ENCODE assay signal across 31 cellular contexts in genomic region chr3:51271172-51271571, GRCh38.
A peak's percentile ranks its signal among the peaks of the same experiment; 100 is the strongest.
DNase-seq lines count a peak whose midpoint lies in the region; ATAC-seq and TF ChIP-seq lines count a peak whose summit lies in the region.
"Had no signal": no experiment of that assay in that cellular context is flagged by ENCODE, and none has a peak within 500 bp of the region (broad histone marks: within the 10 kb centered on the region; RNA-seq: fewer than 3 reads in every experiment).

No MANE protein-coding gene starts in this region.

- H3K4me1 Mint-ChIP-seq in activated CD4-positive, alpha-beta T cell treated with anti-CD3 and anti-CD28 coated beads, Interleukin-2, amount 10 ng/mL, durations not matched to agents 7 days and 5 days = peaks cover 10% of the 10 kb centered on the region
- H3K4me1 Mint-ChIP-seq in activated CD4-positive, alpha-beta T cell treated with anti-CD3 and anti-CD28 coated beads, Interleukin-2, amount 10 ng/mL, durations not matched to agents 24 days and 14 days = peaks cover 8% of the 10 kb centered on the region
- peaks cover 61% of the 10 kb centered on the region for H3K4me1 Mint-ChIP-seq in activated naive CD8-positive, alpha-beta T cell (ENCODE audit: low read depth)
- peaks cover 8% of the 10 kb centered on the region for H3K4me1 Mint-ChIP-seq in neural progenitor cell

- H3K27me3 ChIP-seq in DND-41 (ENCODE audit: insufficient read depth, low read length, poor library complexity) = peaks cover under 1% of the 10 kb centered on the region
- no peaks in the 10 kb centered on the region for H3K27me3 ChIP-seq in neural progenitor cell
- peaks cover 0 to 10% of the 10 kb centered on the region in 2 donors for H3K27me3 ChIP-seq in left lung
- H3K27me3 ChIP-seq: ascending aorta, cardiac muscle cell, MG63, upper lobe of left lung had no signal

- H2AFZ ChIP-seq in DND-41 (ENCODE audit: low read depth, low read length) = peak overlapping the region; percentile 55
- H2AFZ ChIP-seq in neural progenitor cell (replicated peaks) = no peak overlapping the region
- H2AFZ ChIP-seq: parathyroid adenoma had no signal

- intact Hi-C loops in activated CD4-positive, alpha-beta T cell treated with anti-CD3 and anti-CD28 coated beads, Interleukin-2, amount 10 ng/mL, durations not matched to agents 24 days and 14 days (cut with micrococcal nuclease) = no loop called here
- intact Hi-C loops in left lung (cut with DNase I) = no loop called here

- POLR2A ChIA-PET in activated CD4-positive, alpha-beta T cell treated with anti-CD3 and anti-CD28 coated beads, Interleukin-2, amount 10 ng/mL, durations not matched to agents 7 days and 5 days (lab: Charles Lee) = no interaction called here

- H3F3A ChIP-seq in neural progenitor cell (ENCODE audit: low read depth) = no peaks in the 10 kb centered on the region

- H3K4me2 ChIP-seq in DND-41 (ENCODE audit: insufficient read depth, low read length) (peak overlapping the region; percentile 14; the same call in 1 of the 2 replicates), neural progenitor cell (no peak overlapping the region)

- no peaks in the 10 kb centered on the region for H3K27me3 Mint-ChIP-seq in activated CD4-positive, alpha-beta T cell treated with anti-CD3 and anti-CD28 coated beads, Interleukin-2, amount 10 ng/mL, durations not matched to agents 7 days and 5 days
- no peaks in the 10 kb centered on the region for H3K27me3 Mint-ChIP-seq in activated CD4-positive, alpha-beta T cell treated with anti-CD3 and anti-CD28 coated beads, Interleukin-2, amount 10 ng/mL, durations not matched to agents 24 days and 14 days
- H3K27me3 Mint-ChIP-seq in activated naive CD8-positive, alpha-beta T cell = no peaks in the 10 kb centered on the region
- H3K27me3 Mint-ChIP-seq in neural progenitor cell (ENCODE audit: insufficient read depth, low read depth) = no peaks in the 10 kb centered on the region
- H3K27me3 Mint-ChIP-seq: T-helper 17 cell had no signal

- TF ChIP-seq CTCF in DND-41 (IDR thresholded peaks at IDR 0.05; ENCODE audit: borderline replicate concordance, extremely low read depth, low read length, poor library complexity, severe bottlenecking) = no peak
- no peak for TF ChIP-seq CTCF in neural progenitor cell (IDR thresholded peaks at IDR 0.05)
- TF ChIP-seq CTCF in left lung (IDR thresholded peaks at IDR 0.05) = no peak

- no peak overlapping the region for H3K4me3 Mint-ChIP-seq in activated CD4-positive, alpha-beta T cell treated with anti-CD3 and anti-CD28 coated beads, Interleukin-2, amount 10 ng/mL, durations not matched to agents 7 days and 5 days
- no peak overlapping the region for H3K4me3 Mint-ChIP-seq in activated CD4-positive, alpha-beta T cell treated with anti-CD3 and anti-CD28 coated beads, Interleukin-2, amount 10 ng/mL, durations not matched to agents 24 days and 14 days
- H3K4me3 Mint-ChIP-seq in activated naive CD8-positive, alpha-beta T cell = peak overlapping the region; percentile 61
- H3K4me3 Mint-ChIP-seq in neural progenitor cell = no peak overlapping the region
- H3K4me3 Mint-ChIP-seq: stimulated activated memory B cell treated with anti-CD40 and anti-IgM and Interleukin-4, amounts not matched to agents 10 μg/mL and 1 μg/mL and 100 μg/mL, for 72 hours; T-helper 17 cell had no signal

- CTCF ChIA-PET in activated CD4-positive, alpha-beta T cell treated with anti-CD3 and anti-CD28 coated beads, Interleukin-2, amount 10 ng/mL, durations not matched to agents 7 days and 5 days (lab: Charles Lee) = no interaction called here

- H3K4me1 ChIP-seq in DND-41 (ENCODE audit: insufficient read depth, low read length) = peaks cover 17% of the 10 kb centered on the region
- no peaks in the 10 kb centered on the region for H3K4me1 ChIP-seq in neural progenitor cell
- no peaks in the 10 kb centered on the region for H3K4me1 ChIP-seq in left lung
- H3K4me1 ChIP-seq: ascending aorta, HAP-1, parathyroid adenoma, upper lobe of left lung had no signal

- H3K36me3 Mint-ChIP-seq in activated CD4-positive, alpha-beta T cell treated with anti-CD3 and anti-CD28 coated beads, Interleukin-2, amount 10 ng/mL, durations not matched to agents 7 days and 5 days (ENCODE audit: low read depth) = no peaks in the 10 kb centered on the region
- H3K36me3 Mint-ChIP-seq in activated CD4-positive, alpha-beta T cell treated with anti-CD3 and anti-CD28 coated beads, Interleukin-2, amount 10 ng/mL, durations not matched to agents 24 days and 14 days (ENCODE audit: low read depth) = no peaks in the 10 kb centered on the region
- peaks cover 6% of the 10 kb centered on the region for H3K36me3 Mint-ChIP-seq in activated naive CD8-positive, alpha-beta T cell
- H3K36me3 Mint-ChIP-seq in neural progenitor cell = no peaks in the 10 kb centered on the region
- H3K36me3 Mint-ChIP-seq: stimulated activated memory B cell treated with anti-CD40 and anti-IgM and Interleukin-4, amounts not matched to agents 10 μg/mL and 1 μg/mL and 100 μg/mL, for 72 hours had no signal

- H3K9ac ChIP-seq in DND-41 (ENCODE audit: low read depth, low read length) (no peak overlapping the region), neural progenitor cell (no peak overlapping the region)
- H3K9ac ChIP-seq: parathyroid adenoma had no signal

- peaks cover 2% of the 10 kb centered on the region for H3K9me3 Mint-ChIP-seq in activated CD4-positive, alpha-beta T cell treated with anti-CD3 and anti-CD28 coated beads, Interleukin-2, amount 10 ng/mL, durations not matched to agents 7 days and 5 days
- H3K9me3 Mint-ChIP-seq in activated CD4-positive, alpha-beta T cell treated with anti-CD3 and anti-CD28 coated beads, Interleukin-2, amount 10 ng/mL, durations not matched to agents 24 days and 14 days = peaks cover under 1% of the 10 kb centered on the region
- H3K9me3 Mint-ChIP-seq in activated naive CD8-positive, alpha-beta T cell (ENCODE audit: low read depth) = no peaks in the 10 kb centered on the region
- peaks cover 4% of the 10 kb centered on the region for H3K9me3 Mint-ChIP-seq in neural progenitor cell

- peak overlapping the region; percentile 66 for H3K27ac ChIP-seq in DND-41 (ENCODE audit: low read length)
- H3K27ac ChIP-seq in neural progenitor cell = no peak overlapping the region
- H3K27ac ChIP-seq in left lung = no peak overlapping the region
- H3K27ac ChIP-seq: ascending aorta, cardiac muscle cell, parathyroid adenoma, skin epidermis, upper lobe of left lung had no signal

- H3K4me3 ChIP-seq in DND-41 (ENCODE audit: low read depth in 1 of 2, low read length in 2 of 2) = no peak overlapping the region
- H3K4me3 ChIP-seq in neural progenitor cell = no peak overlapping the region
- no peak overlapping the region for H3K4me3 ChIP-seq in left lung
- H3K4me3 ChIP-seq: ascending aorta, cardiac muscle cell, HAP-1, MG63, skin epidermis, upper lobe of left lung had no signal

- ATAC-seq in DND-41 (ENCODE audit: insufficient read depth, low read depth) (peak; percentile 97), left lung (no peak)
- ATAC-seq: left colon; Panc1; SK-N-SH treated with all-trans-retinoic acid at 6 μM for 48 hours; stimulated activated memory B cell treated with anti-CD40 and anti-IgM and Interleukin-4, amounts not matched to agents 10 μg/mL and 1 μg/mL and 100 μg/mL, for 72 hours; T-helper 17 cell had no signal

- H4K20me1 ChIP-seq in DND-41 (ENCODE audit: insufficient read depth, low read length) = no peaks in the 10 kb centered on the region
- H4K20me1 ChIP-seq in neural progenitor cell (ENCODE audit: low read depth) = no peaks in the 10 kb centered on the region

- H3K79me2 ChIP-seq in DND-41 (ENCODE audit: insufficient read depth, low read length) (no peaks in the 10 kb centered on the region), neural progenitor cell (ENCODE audit: low read depth) (no peaks in the 10 kb centered on the region)
- H3K79me2 ChIP-seq: parathyroid adenoma had no signal

- H3K36me3 ChIP-seq in DND-41 (ENCODE audit: insufficient read depth, low read length) (no peaks in the 10 kb centered on the region), neural progenitor cell (no peaks in the 10 kb centered on the region), left lung (no peaks in the 10 kb centered on the region)
- H3K36me3 ChIP-seq: ascending aorta, cardiac muscle cell, HAP-1, MG63, upper lobe of left lung had no signal

- H3K9me3 ChIP-seq in DND-41 (ENCODE audit: insufficient read depth, low read length, severe bottlenecking) = no peaks in the 10 kb centered on the region
- no peaks in the 10 kb centered on the region for H3K9me3 ChIP-seq in neural progenitor cell (ENCODE audit: low read depth)
- peaks cover 0 to 2% of the 10 kb centered on the region in 2 donors for H3K9me3 ChIP-seq in left lung
- H3K9me3 ChIP-seq: HAP-1, MG63, upper lobe of left lung had no signal

- peak overlapping the region; percentile 85 for H3K27ac Mint-ChIP-seq in activated CD4-positive, alpha-beta T cell treated with anti-CD3 and anti-CD28 coated beads, Interleukin-2, amount 10 ng/mL, durations not matched to agents 7 days and 5 days
- no peak overlapping the region for H3K27ac Mint-ChIP-seq in activated CD4-positive, alpha-beta T cell treated with anti-CD3 and anti-CD28 coated beads, Interleukin-2, amount 10 ng/mL, durations not matched to agents 24 days and 14 days
- H3K27ac Mint-ChIP-seq in activated naive CD8-positive, alpha-beta T cell = peak overlapping the region; percentile 90
- H3K27ac Mint-ChIP-seq in neural progenitor cell = peak overlapping the region; percentile 33
- H3K27ac Mint-ChIP-seq: stimulated activated memory B cell treated with anti-CD40 and anti-IgM and Interleukin-4, amounts not matched to agents 10 μg/mL and 1 μg/mL and 100 μg/mL, for 72 hours; T-helper 17 cell had no signal

- DNase-seq in activated CD4-positive, alpha-beta T cell treated with anti-CD3 and anti-CD28 coated beads, Interleukin-2, amount 10 ng/mL, durations not matched to agents 7 days and 5 days = no peak
- DNase-seq in activated CD4-positive, alpha-beta T cell treated with anti-CD3 and anti-CD28 coated beads, Interleukin-2, amount 10 ng/mL, durations not matched to agents 24 days and 14 days = no peak
- DNase-seq in DND-41 (peak; percentile 57), neural progenitor cell (ENCODE audit: low spot score) (no peak), NCI-H526 (lab: John Stamatoyannopoulos, UW) (no peak), left lung (no peak), AG08396 (ENCODE audit: low spot score) (no peak)
- DNase-seq: cortex of kidney; effector memory CD4-positive, alpha-beta T cell; erythroblast; KBM-7; left colon; mammary epithelial cell; MG63; NCI-H1105 treated with DMSO at 0.1 percent for 48 hours; NCI-H187 treated with DMSO at 0.1 percent for 48 hours; NCI-H2227 treated with DMSO at 0.1 percent for 48 hours; NCI-H69; retina; Right ventricle myocardium superior; T-helper 17 cell; upper lobe of left lung had no signal
